2 cellular contexts compared by ENCODE assay signal in genomic region chr4:87950516-87950915, GRCh38.
TF ChIP-seq lines count a peak whose summit lies in the region.

No MANE protein-coding gene starts in this region.

TF ChIP-seq in GM23338, 12 proteins besides CTCF, POLR2A, EP300 and RAD21:
- TF ChIP-seq REST (IDR thresholded peaks at IDR 0.05; ENCODE audit: unreplicated experiment) (no peak), CREB1 (CRISPR knock-in tag; IDR thresholded peaks at IDR 0.05; ENCODE audit: low read depth) (no peak), NANOG (IDR thresholded peaks at IDR 0.05; ENCODE audit: borderline replicate concordance) (no peak), ZNF462 (CRISPR knock-in tag; IDR thresholded peaks at IDR 0.05) (no peak), ZNF331 (CRISPR knock-in tag; IDR thresholded peaks at IDR 0.05; ENCODE audit: low read depth) (no peak), STAT1 (IDR thresholded peaks at IDR 0.05; ENCODE audit: unreplicated experiment) (no peak), EZH2phosphoT487 (IDR thresholded peaks at IDR 0.05; ENCODE audit: unreplicated experiment) (no peak), POLR2AphosphoS5 (IDR thresholded peaks at IDR 0.05; ENCODE audit: low read depth) (no peak), JUNB (IDR thresholded peaks at IDR 0.05; ENCODE audit: unreplicated experiment) (no peak), EZH2 (IDR thresholded peaks at IDR 0.05; ENCODE audit: low read depth, unreplicated experiment) (no peak), ZNF114 (CRISPR knock-in tag; IDR thresholded peaks at IDR 0.05) (no peak)
- TF ChIP-seq, protein P1, sequence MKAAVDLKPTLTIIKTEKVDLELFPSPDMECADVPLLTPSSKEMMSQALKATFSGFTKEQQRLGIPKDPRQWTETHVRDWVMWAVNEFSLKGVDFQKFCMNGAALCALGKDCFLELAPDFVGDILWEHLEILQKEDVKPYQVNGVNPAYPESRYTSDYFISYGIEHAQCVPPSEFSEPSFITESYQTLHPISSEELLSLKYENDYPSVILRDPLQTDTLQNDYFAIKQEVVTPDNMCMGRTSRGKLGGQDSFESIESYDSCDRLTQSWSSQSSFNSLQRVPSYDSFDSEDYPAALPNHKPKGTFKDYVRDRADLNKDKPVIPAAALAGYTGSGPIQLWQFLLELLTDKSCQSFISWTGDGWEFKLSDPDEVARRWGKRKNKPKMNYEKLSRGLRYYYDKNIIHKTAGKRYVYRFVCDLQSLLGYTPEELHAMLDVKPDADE (IDR thresholded peaks at IDR 0.05): no peak

TF ChIP-seq in H1, 55 proteins besides CTCF, POLR2A, EP300 and RAD21:
- no peak for TF ChIP-seq GTF2F1 (IDR thresholded peaks at IDR 0.05; ENCODE audit: borderline replicate concordance, low read depth, low read length)
- TF ChIP-seq ATF3 (IDR thresholded peaks at IDR 0.05; ENCODE audit: insufficient read depth, low read depth, low read length): no peak
